In genomic region chr2:18149660-18150246, GRCh38 we compare ENCODE assay signal across 9 cellular contexts.
DNase-seq lines count a peak whose midpoint lies in the region; ATAC-seq and TF ChIP-seq lines count a peak whose summit lies in the region.
"Had no signal": no experiment of that assay in that cellular context is flagged by ENCODE, and none has a peak within 500 bp of the region (broad histone marks: within the 10 kb centered on the region; RNA-seq: fewer than 3 reads in every experiment).

No MANE protein-coding gene starts in this region.

- H3K27ac Mint-ChIP-seq in MCF 10A (ENCODE audit: low read depth, unreplicated experiment): no peak overlapping the region
- H3K27ac Mint-ChIP-seq: activated naive CD8-positive, alpha-beta T cell had no signal

- H3K4me3 Mint-ChIP-seq in MCF 10A (ENCODE audit: unreplicated experiment): no peak overlapping the region
- H3K4me3 Mint-ChIP-seq: activated naive CD8-positive, alpha-beta T cell had no signal

- DNase-seq in NCI-H1436 (lab: John Stamatoyannopoulos, UW): peak; percentile 13
- no peak for DNase-seq in NCI-H1436 treated with DMSO at 0.1 percent for 48 hours (lab: John Stamatoyannopoulos, UW)
- DNase-seq in NCI-H446 treated with DMSO at 0.1 percent for 48 hours (lab: John Stamatoyannopoulos, UW): peak; percentile 19
- DNase-seq in MCF 10A (ENCODE audit: unreplicated experiment): peak; percentile 57
- DNase-seq in lung microvascular endothelial cell (ENCODE audit: low read depth in 2 of 2): peak; percentile 53 to 54
- DNase-seq in stimulated activated CD8-positive, alpha-beta memory T cell treated with anti-CD3 and anti-CD28 coated beads, Interleukin-4, amount 100 ng/mL, for 48 hours: no peak

- POLR2A ChIA-PET in MCF 10A (lab: Yijun Ruan, JAX): interaction anchor here (0.6 to 0.8 kb wide), 4 partner anchors 28 to 389 kb away, joined by 3 to 6 read pairs (median 3); no protein-coding TSS in a partner anchor

- H3K36me3 Mint-ChIP-seq in MCF 10A (ENCODE audit: insufficient read depth, unreplicated experiment): no peaks in the 10 kb centered on the region
- H3K36me3 Mint-ChIP-seq: activated naive CD8-positive, alpha-beta T cell had no signal

- no TSS peak for BruUV-seq in MCF 10A (replicated peaks; lab: Mats Ljungman, UMichigan)

- H3K27me3 Mint-ChIP-seq in MCF 10A (ENCODE audit: insufficient read depth, unreplicated experiment): peaks cover 8% of the 10 kb centered on the region

- H3K4me1 Mint-ChIP-seq in MCF 10A (ENCODE audit: insufficient read depth, unreplicated experiment): no peaks in the 10 kb centered on the region

- CTCF ChIA-PET in MCF 10A (lab: Yijun Ruan, JAX): interaction anchor here (0.6 to 5.2 kb wide), 52 partner anchors 8 to 382 kb away, joined by 3 to 69 read pairs (median 4); partner anchors contain the start of gene KCNS3

- intact Hi-C loops in MCF 10A (cut with micrococcal nuclease): loop anchor here (1.0 kb wide), 2 partner anchors 229 to 298 kb away; no protein-coding TSS in a partner anchor

- H3K9me3 Mint-ChIP-seq in MCF 10A (ENCODE audit: unreplicated experiment): no peaks in the 10 kb centered on the region

- peak; percentile 57 for TF ChIP-seq CTCF in MCF 10A (IDR thresholded peaks at IDR 0.05; ENCODE audit: unreplicated experiment)

- ATAC-seq in HG03064 (IDR thresholded peaks at IDR 0.05; ENCODE audit: low read depth, unreplicated experiment) (peak; percentile 81), HG03457 (IDR thresholded peaks at IDR 0.05; ENCODE audit: unreplicated experiment) (no peak)

Comparison
In these comparisons a context has a peak if more than half of its experiments do, and no peak if none do; other contexts are left out.
1. DNase-seq: peak in NCI-H1436 (single experiment), NCI-H446 treated with DMSO at 0.1 percent for 48 hours (single experiment), MCF 10A (single experiment) and lung microvascular endothelial cell (2 of 2); none in NCI-H1436 treated with DMSO at 0.1 percent for 48 hours (single experiment) and stimulated activated CD8-positive, alpha-beta memory T cell treated with anti-CD3 and anti-CD28 coated beads, Interleukin-4, amount 100 ng/mL, for 48 hours (single experiment).